Comparison of ENCODE assay signal across 25 cellular contexts in genomic region chr1:112386786-112387346, GRCh38.
"Had no signal": no experiment of that assay in that cellular context is flagged by ENCODE, and none has a peak within 500 bp of the region (broad histone marks: within the 10 kb centered on the region; RNA-seq: fewer than 3 reads in every experiment).

No MANE protein-coding gene starts in this region.

- H3K27me3 ChIP-seq: body of pancreas, cardiac muscle cell, neural progenitor cell, suprapubic skin, tibial nerve had no signal

- H3K4me3 ChIP-seq: body of pancreas, cardiac muscle cell, lower lobe of right lung, neural progenitor cell, spleen, stomach, suprapubic skin, tibial nerve had no signal

- H3K9ac ChIP-seq: neural progenitor cell had no signal

- ATAC-seq: activated CD4-positive, alpha-beta T cell treated with anti-CD3 and anti-CD28 coated beads for 36 hours; activated T-cell treated with anti-CD3 and anti-CD28 coated beads, Interleukin-2, amount 50 U/mL, for 4 hours; body of pancreas; left lobe of liver; lower lobe of right lung; naive thymus-derived CD8-positive, alpha-beta T cell had no signal

- FAIRE-seq: endometrium had no signal

- H3K4me2 ChIP-seq: neural progenitor cell had no signal

- DNase-seq: activated B cell treated with CpG ODN at 0.5 μM for 24 hours; activated CD4-positive, alpha-beta T cell treated with anti-CD3 and anti-CD28 coated beads for 36 hours; activated CD4-positive, alpha-beta T cell treated with anti-CD3 and anti-CD28 coated beads, Interleukin-2, amount 50 U/mL, for 4 hours; activated CD8-positive, alpha-beta memory T cell treated with anti-CD3 and anti-CD28 coated beads for 24 hours; activated CD8-positive, alpha-beta memory T cell treated with anti-CD3 and anti-CD28 coated beads, Interleukin-2, amount 50 U/mL, for 4 hours; activated effector memory CD4-positive, alpha-beta T cell treated with anti-CD3 and anti-CD28 coated beads, Interleukin-2, amount 50 U/mL, for 16 hours; activated naive CD4-positive, alpha-beta T cell treated with anti-CD3 and anti-CD28 coated beads, Interleukin-2, amount 10 ng/mL, durations not matched to agents 7 days and 5 days; activated T-cell treated with anti-CD3 and anti-CD28 coated beads, Interleukin-2, amount 50 U/mL, for 4 hours; anterior cingulate cortex; cortex of kidney; foreskin melanocyte; lower lobe of right lung; naive thymus-derived CD8-positive, alpha-beta T cell; retina; spleen; stimulated activated CD4-positive, alpha-beta T cell treated with anti-CD3 and anti-CD28 coated beads, Interleukin-4, amount 100 ng/mL, for 24 hours; stomach; T1000 had no signal

- H3K27ac ChIP-seq: body of pancreas, cardiac muscle cell, lower lobe of right lung, neural progenitor cell, spleen, stomach, suprapubic skin, tibial nerve had no signal

- H2AFZ ChIP-seq: neural progenitor cell had no signal

- H3K36me3 ChIP-seq: cardiac muscle cell, lower lobe of right lung, neural progenitor cell, spleen, stomach, suprapubic skin, tibial nerve had no signal

- H3K9me3 ChIP-seq: body of pancreas, lower lobe of right lung, spleen, stomach, suprapubic skin, tibial nerve had no signal
